Comparison of ENCODE assay signal across 8 cellular contexts in the genomic region with DNA sequence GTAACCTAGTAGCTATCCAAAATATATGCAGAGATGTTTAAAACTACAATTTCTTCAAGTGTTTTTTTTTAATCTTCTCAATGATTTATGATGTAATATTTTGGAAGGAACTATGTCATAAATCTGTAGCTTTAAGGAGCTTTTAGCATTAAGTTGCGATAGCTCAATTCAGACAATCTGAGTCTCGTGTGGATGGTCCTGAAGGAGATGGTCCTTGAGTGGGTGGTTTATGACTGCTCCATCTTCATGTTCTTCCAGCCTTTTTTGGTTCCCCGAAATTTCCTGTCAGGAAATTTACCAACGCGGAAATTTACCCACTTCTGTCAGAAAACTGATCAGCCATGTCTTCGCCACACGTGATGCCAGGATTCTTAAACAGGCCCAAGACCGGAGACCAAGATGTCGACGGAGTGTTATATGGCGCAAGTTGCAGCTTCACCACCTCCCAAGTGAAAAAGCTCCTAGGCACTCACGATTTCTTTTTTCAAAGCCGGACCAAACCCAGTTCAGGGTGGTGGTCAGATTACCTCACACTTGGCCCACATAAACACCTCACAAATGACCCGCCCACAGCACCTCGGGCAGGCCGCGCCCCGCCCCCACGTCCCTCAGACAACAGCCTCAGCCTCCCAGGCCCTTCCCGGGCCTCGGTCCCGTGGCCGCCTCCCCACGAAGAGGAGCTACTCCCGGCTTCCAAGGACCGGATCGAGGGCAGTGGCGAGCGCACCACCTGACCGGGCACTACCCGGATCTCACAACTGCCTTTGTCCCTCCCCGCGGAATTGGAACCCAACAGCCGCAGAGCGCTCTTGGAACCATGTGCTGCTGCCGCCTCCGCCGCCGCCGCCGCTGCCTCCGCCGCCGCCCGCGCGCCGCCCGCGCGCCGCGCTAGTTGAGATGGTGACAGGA. TPM values are rescaled to one million over a fixed set of nuclear protein-coding genes. Genes with fewer than 3 reads are reported as not detected.
DNase-seq lines count a peak whose midpoint lies in the region; ATAC-seq and TF ChIP-seq lines count a peak whose summit lies in the region.

A gene (minus strand): TSS at position 760 of the 909 bp plus-strand sequence. CDS start 885 bp downstream, outside the sequence.

- H3K4me2 ChIP-seq in neural cell (ENCODE audit: low read length) = peak within 1 kb of the TSS; percentile 46

- no peaks in the 10 kb centered on the region for H3K9me2 ChIP-seq in neural cell (ENCODE audit: insufficient read depth, low read length)

- H3K4me3 ChIP-seq in HUES48 (ENCODE audit: low read depth, low read length) (peak within 1 kb of the TSS; percentile 85), fibroblast of villous mesenchyme (ENCODE audit: low read depth, low read length) (peak within 1 kb of the TSS; percentile 71), neural cell (ENCODE audit: low read length) (peak within 1 kb of the TSS; percentile 81)

- peaks cover 80% of the 10 kb centered on the region for H3K79me2 ChIP-seq in neural cell (replicated peaks; ENCODE audit: insufficient read depth, low read length)

- TF ChIP-seq CTCF in VCaP (conservative IDR thresholded peaks at IDR 0.05) (no peak), fibroblast of villous mesenchyme (IDR thresholded peaks at IDR 0.05; ENCODE audit: insufficient read depth, low read depth, low read length) (no peak), neural cell (IDR thresholded peaks at IDR 0.05; ENCODE audit: poor library complexity, severe bottlenecking) (no peak)

- H3K27me3 ChIP-seq in HUES48 (ENCODE audit: control insufficient read depth, insufficient read depth, low read length) (no peaks in the 10 kb centered on the region), neural cell (ENCODE audit: insufficient read depth, low read depth, low read length) (no peaks in the 10 kb centered on the region)

- H3K27ac ChIP-seq in HUES48 (ENCODE audit: low read depth, low read length) = peak within 1 kb of the TSS; percentile 93
- peak within 1 kb of the TSS; percentile 98 for H3K27ac ChIP-seq in VCaP
- peak within 1 kb of the TSS; percentile 90 for H3K27ac ChIP-seq in neural cell (ENCODE audit: low read length)

- no peak for TF ChIP-seq EP300 in neural cell (conservative IDR thresholded peaks at IDR 0.05; ENCODE audit: poor library complexity, severe bottlenecking)

- TF ChIP-seq RAD21 in neural cell (conservative IDR thresholded peaks at IDR 0.05) = no peak

- H3K4me1 ChIP-seq in HUES48 (ENCODE audit: control insufficient read depth, insufficient read depth, low read length) = peaks cover 19% of the 10 kb centered on the region

- peak; percentile 52 for DNase-seq in DMS79 treated with DMSO at 0.1 percent for 48 hours (lab: John Stamatoyannopoulos, UW)
- DNase-seq in fibroblast of villous mesenchyme (ENCODE audit: low read depth) = no peak
- DNase-seq in stimulated activated naive CD4-positive, alpha-beta T cell treated with Interleukin-2 at 50 U/mL for 16 hours (lab: John Stamatoyannopoulos, UW) = no peak
- no peak for DNase-seq in central memory CD4-positive, alpha-beta T cell

- peak; percentile 15 for ATAC-seq in GM21390 (IDR thresholded peaks at IDR 0.05; ENCODE audit: unreplicated experiment)

- no peaks in the 10 kb centered on the region for H4K20me1 ChIP-seq in neural cell (ENCODE audit: insufficient read depth)

- peaks cover 41% of the 10 kb centered on the region for H3K36me3 ChIP-seq in HUES48 (ENCODE audit: control insufficient read depth, insufficient read depth, low read length)
- peaks cover 15% of the 10 kb centered on the region for H3K36me3 ChIP-seq in neural cell (ENCODE audit: insufficient read depth, low read length)

- H2AFZ ChIP-seq in neural cell (ENCODE audit: low read depth, low read length) = peak within 1 kb of the TSS; percentile 58

- H3F3A ChIP-seq in neural cell (ENCODE audit: insufficient read depth, low read length, poor library complexity, severe bottlenecking) = peaks cover 6% of the 10 kb centered on the region

- H3K9me3 ChIP-seq in HUES48 (ENCODE audit: control insufficient read depth, insufficient read depth, low read length) (peaks cover 8% of the 10 kb centered on the region), neural cell (ENCODE audit: low read length) (peaks cover 22% of the 10 kb centered on the region)

- H3K9ac ChIP-seq in HUES48 (ENCODE audit: low read depth, low read length) = peak within 1 kb of the TSS; percentile 91
- H3K9ac ChIP-seq in neural cell (ENCODE audit: low read length) = peak within 1 kb of the TSS; percentile 87

TF ChIP-seq in neural cell, 6 proteins besides CTCF, POLR2A, EP300 and RAD21:
- TF ChIP-seq MXI1 (conservative IDR thresholded peaks at IDR 0.05; ENCODE audit: poor library complexity, severe bottlenecking) (peak; percentile 93), EZH2 (IDR thresholded peaks at IDR 0.05; ENCODE audit: borderline replicate concordance, insufficient read depth, low read length, poor library complexity, severe bottlenecking) (no peak)

RNA-seq across cellular contexts. Expression of the gene that starts here (rescaled TPM):
- total RNA-seq in fibroblast of villous mesenchyme = 13.2 and 24.2 TPM in 2 replicates
- polyA plus RNA-seq in neural cell = 15.1 and 16.2 TPM in 2 replicates
- polyA minus RNA-seq in neural cell = 48.2 and 49.7 TPM in 2 replicates
